Comparison of ENCODE assay signal across 9 cellular contexts in the genomic region with DNA sequence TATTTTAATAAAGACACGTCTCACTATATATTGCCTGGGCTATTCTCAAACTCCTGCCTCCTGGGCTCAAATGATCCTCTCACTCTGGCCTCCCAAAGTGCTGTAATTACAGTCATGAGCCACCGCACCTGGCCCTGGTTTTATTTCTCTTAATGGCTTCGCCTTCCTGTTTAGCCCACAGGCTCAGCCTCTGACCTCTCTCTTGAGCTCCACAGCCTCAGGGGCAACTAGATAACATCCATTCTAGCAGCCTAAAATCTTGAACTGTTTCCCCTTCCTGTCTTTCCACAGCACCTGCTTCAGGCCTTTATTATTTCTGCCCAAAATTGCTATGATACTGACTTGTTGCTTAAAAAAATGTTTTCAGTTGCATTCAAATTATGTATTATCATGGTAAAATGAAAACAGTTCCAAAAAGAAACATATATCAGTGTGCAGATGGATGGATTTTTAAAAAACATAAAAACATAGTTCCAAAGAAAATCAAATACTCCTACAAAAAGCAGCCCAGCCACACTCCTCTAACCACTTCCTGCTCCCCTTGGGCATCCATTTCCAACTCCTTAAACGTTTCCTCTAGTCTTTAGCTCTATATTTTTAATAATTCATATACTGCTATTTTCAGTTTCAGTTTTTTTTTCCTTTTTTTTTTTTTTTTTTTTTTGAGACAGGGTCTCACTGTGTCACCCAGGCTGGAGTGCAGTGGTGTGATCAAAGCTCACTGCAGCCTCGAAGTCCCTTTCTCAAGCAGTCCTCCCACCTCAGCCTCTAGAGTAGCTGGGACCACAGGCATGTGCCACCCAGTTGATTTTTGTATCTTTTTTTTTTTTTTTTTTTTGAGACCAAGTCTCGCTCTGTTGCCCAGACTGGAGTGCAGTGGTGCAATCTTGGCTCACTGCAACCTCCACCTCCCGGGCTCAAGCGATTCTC. TPM values are rescaled to one million over a fixed set of nuclear protein-coding genes. Genes with fewer than 3 reads are reported as not detected.
DNase-seq lines count a peak whose midpoint lies in the region; ATAC-seq lines count a peak whose summit lies in the region.
"Had no signal": no experiment of that assay in that cellular context is flagged by ENCODE, and none has a peak within 500 bp of the region (broad histone marks: within the 10 kb centered on the region; RNA-seq: fewer than 3 reads in every experiment).

No MANE protein-coding gene starts in this region.

- peak overlapping the region; percentile 50 for H3K4me3 Mint-ChIP-seq in T-helper 2 cell treated with Interferon-gamma antibody and Interleukin-4, amounts not matched to agents 5 μg/mL and 100 μg/mL, for 36 hours

- H3K9me3 Mint-ChIP-seq in T-helper 2 cell treated with Interferon-gamma antibody and Interleukin-4, amounts not matched to agents 5 μg/mL and 100 μg/mL, for 36 hours, result no peaks in the 10 kb centered on the region

- peak overlapping the region; percentile 89 for H3K27ac Mint-ChIP-seq in T-helper 2 cell treated with Interferon-gamma antibody and Interleukin-4, amounts not matched to agents 5 μg/mL and 100 μg/mL, for 36 hours

- peaks cover 6% of the 10 kb centered on the region for H3K36me3 Mint-ChIP-seq in T-helper 2 cell treated with Interferon-gamma antibody and Interleukin-4, amounts not matched to agents 5 μg/mL and 100 μg/mL, for 36 hours (ENCODE audit: low read depth)

- no peak for ATAC-seq in GM21717 (IDR thresholded peaks at IDR 0.05; ENCODE audit: unreplicated experiment)
- ATAC-seq in GM21447 (IDR thresholded peaks at IDR 0.05; ENCODE audit: unreplicated experiment), result no peak

- DNase-seq in DMS 273 (lab: John Stamatoyannopoulos, UW; ENCODE audit: unreplicated experiment), result peak; percentile 64
- DNase-seq in DMS 273 treated with DMSO at 0.1 percent for 48 hours (lab: John Stamatoyannopoulos, UW), result no peak
- DNase-seq in Kasumi-1 (lab: John Stamatoyannopoulos, UW), result peak; percentile 56
- no peak for DNase-seq in T-helper 2 cell treated with Interferon-gamma antibody and Interleukin-4, amounts not matched to agents 5 μg/mL and 100 μg/mL, for 36 hours (ENCODE audit: low spot score)
- DNase-seq in myocyte (ENCODE audit: low read depth), result peak; percentile 46
- no peak for DNase-seq in COLO829 (ENCODE audit: low spot score)
- DNase-seq: foreskin keratinocyte had no signal

- H3K27me3 Mint-ChIP-seq in T-helper 2 cell treated with Interferon-gamma antibody and Interleukin-4, amounts not matched to agents 5 μg/mL and 100 μg/mL, for 36 hours (ENCODE audit: low read depth), result no peaks in the 10 kb centered on the region

- H3K4me1 Mint-ChIP-seq in T-helper 2 cell treated with Interferon-gamma antibody and Interleukin-4, amounts not matched to agents 5 μg/mL and 100 μg/mL, for 36 hours (ENCODE audit: low read depth), result peaks cover 31% of the 10 kb centered on the region

RNA-seq across cellular contexts. Expression of a gene that starts 5.1 kb away (rescaled TPM):
- total RNA-seq in myocyte, result 70.0 and 76.7 TPM in 2 replicates
- 32.9 TPM for polyA plus RNA-seq in myocyte (2012)

RNA-seq across cellular contexts. Expression of a gene that starts 30.3 kb away (rescaled TPM):
- total RNA-seq in myocyte, result 69.4 and 83.5 TPM in 2 replicates
- 74.0 TPM for polyA plus RNA-seq in myocyte (2012)

RNA-seq across cellular contexts. Expression of a gene that starts 51.2 kb away (rescaled TPM):
- 80.7 and 82.0 TPM in 2 replicates for total RNA-seq in myocyte
- polyA plus RNA-seq in myocyte (2012), result 70.3 TPM

Comparison
In these comparisons a context has a peak if more than half of its experiments do, and no peak if none do; other contexts are left out.
1. DNase-seq: peak in DMS 273 (single experiment), Kasumi-1 (2 of 2) and myocyte (single experiment); none in DMS 273 treated with DMSO at 0.1 percent for 48 hours (single experiment), T-helper 2 cell treated with Interferon-gamma antibody and Interleukin-4, amounts not matched to agents 5 μg/mL and 100 μg/mL, for 36 hours (single experiment) and COLO829 (single experiment).